In the genomic region with DNA sequence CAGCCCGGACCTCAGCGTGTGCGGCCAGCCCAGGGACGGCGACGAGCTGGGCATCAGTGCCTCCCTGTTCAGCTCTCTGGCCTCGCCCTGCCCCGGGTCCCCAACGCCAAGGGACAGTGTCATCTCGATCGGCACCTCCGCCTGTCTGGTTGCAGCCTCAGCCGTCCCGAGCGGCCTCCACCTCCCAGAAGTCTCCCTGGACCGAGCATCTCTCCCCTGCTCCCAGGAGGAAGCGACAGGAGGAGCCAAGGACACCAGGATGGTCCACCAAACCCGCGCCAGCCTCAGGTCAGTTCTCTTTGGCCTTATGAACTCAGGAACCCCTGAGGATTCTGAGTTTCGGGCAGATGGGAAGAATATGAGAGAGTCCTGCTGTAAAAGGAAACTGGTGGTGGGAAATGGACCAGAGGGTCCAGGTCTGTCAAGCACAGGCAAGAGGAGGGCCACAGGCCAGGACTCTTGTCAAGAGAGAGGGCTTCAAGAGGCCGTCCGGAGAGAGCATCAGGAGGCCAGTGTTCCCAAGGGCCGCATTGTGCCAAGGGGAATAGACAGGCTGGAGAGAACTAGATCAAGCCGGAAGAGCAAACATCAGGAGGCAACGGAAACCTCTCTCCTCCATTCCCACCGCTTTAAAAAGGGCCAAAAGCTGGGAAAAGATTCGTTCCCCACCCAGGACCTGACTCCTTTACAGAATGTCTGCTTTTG, we compare ENCODE assay signal across 8 cellular contexts. TPM values are rescaled to one million over a fixed set of nuclear protein-coding genes. Genes with fewer than 3 reads are reported as not detected.
A peak's percentile ranks its signal among the peaks of the same experiment; 100 is the strongest.
DNase-seq lines count a peak whose midpoint lies in the region; ATAC-seq and TF ChIP-seq lines count a peak whose summit lies in the region.

No MANE protein-coding gene starts in this region.

- peaks cover 40% of the 10 kb centered on the region for H3K36me3 ChIP-seq in RWPE2 (ENCODE audit: low read depth)
- H3K36me3 ChIP-seq in skeletal muscle tissue (ENCODE audit: control insufficient read depth in 3 of 3, insufficient read depth in 3 of 3, low read length in 3 of 3), result peaks cover 0 to 10% (median 4%) of the 10 kb centered on the region in 3 donors

- H3K27me3 ChIP-seq in RWPE2 (ENCODE audit: insufficient read depth, poor library complexity, severe bottlenecking), result no peaks in the 10 kb centered on the region
- no peaks in the 10 kb centered on the region for H3K27me3 ChIP-seq in skeletal muscle tissue (ENCODE audit: control insufficient read depth in 3 of 3, insufficient read depth in 3 of 3, low read length in 3 of 3)

- peak overlapping the region; percentile 95 for H3K4me3 ChIP-seq in RWPE2 (ENCODE audit: severe bottlenecking)
- H3K4me3 ChIP-seq in fibroblast of the aortic adventitia (ENCODE audit: low read depth, low read length), result peak overlapping the region; percentile 88
- H3K4me3 ChIP-seq in skeletal muscle tissue (ENCODE audit: low read length in 3 of 3), result peak overlapping the region; percentile 93 to 98 (median 95)

- no peaks in the 10 kb centered on the region for H3K9me3 ChIP-seq in RWPE2 (ENCODE audit: severe bottlenecking)
- H3K9me3 ChIP-seq in skeletal muscle tissue (ENCODE audit: control insufficient read depth in 3 of 3, low read length in 3 of 3), result no peaks in the 10 kb centered on the region

- H3K27ac ChIP-seq in RWPE2 (ENCODE audit: poor library complexity, severe bottlenecking), result peak overlapping the region; percentile 45
- no peak overlapping the region for H3K27ac ChIP-seq in skeletal muscle tissue (ENCODE audit: low read depth, low read length)

- H3K4me1 ChIP-seq in RWPE2 (ENCODE audit: insufficient read depth, poor library complexity, severe bottlenecking) (peaks cover 19% of the 10 kb centered on the region), skeletal muscle tissue (ENCODE audit: control insufficient read depth in 3 of 3, insufficient read depth in 3 of 3, low read length in 3 of 3) (peaks cover 15 to 29% (median 20%) of the 10 kb centered on the region in 3 donors)

- TF ChIP-seq CTCF in RWPE2 (IDR thresholded peaks at IDR 0.05; ENCODE audit: poor library complexity, severe bottlenecking), result no peak
- TF ChIP-seq CTCF in fibroblast of the aortic adventitia (IDR thresholded peaks at IDR 0.05; ENCODE audit: insufficient read depth, low read length), result no peak

- peak; percentile 10 for ATAC-seq in GM21576 (IDR thresholded peaks at IDR 0.05; ENCODE audit: unreplicated experiment)
- ATAC-seq in RWPE2 (ENCODE audit: low read depth), result no peak; the same call in 1 of the 3 replicates

- H3K9ac ChIP-seq in skeletal muscle tissue (ENCODE audit: low read depth in 1 of 3, low read length in 3 of 3), result peak overlapping the region; percentile 98 to 99 (median 99)

- DNase-seq in RWPE2 (ENCODE audit: low spot score) (no peak), fibroblast of the aortic adventitia (ENCODE audit: low read depth) (no peak), SKM-1 (lab: John Stamatoyannopoulos, UW; ENCODE audit: unreplicated experiment) (no peak), NCI-H446 (lab: John Stamatoyannopoulos, UW) (no peak), NCI-H128 (lab: John Stamatoyannopoulos, UW; ENCODE audit: unreplicated experiment) (no peak), hepatic stellate cell (ENCODE audit: low spot score) (no peak)

RNA-seq across cellular contexts. Expression of gene HASPIN, which starts 0.8 kb away (rescaled TPM):
- total RNA-seq in fibroblast of the aortic adventitia (ENCODE audit: low replicate concordance) (0.49 and 10.5 TPM in 2 replicates), skeletal muscle tissue (2.6 TPM)

RNA-seq across cellular contexts. Expression of gene P2RX5, which starts 28.6 kb away (rescaled TPM):
- total RNA-seq in fibroblast of the aortic adventitia (ENCODE audit: low replicate concordance), result 0.27 and 1.2 TPM in 2 replicates
- total RNA-seq in skeletal muscle tissue, result 13.0 TPM

RNA-seq across cellular contexts. Expression of gene EMC6, which starts 55.9 kb away (rescaled TPM):
- 17.9 TPM in 1 of 2 replicates, not detected in the other for total RNA-seq in fibroblast of the aortic adventitia (ENCODE audit: low replicate concordance)
- 14.6 TPM for total RNA-seq in skeletal muscle tissue

RNA-seq across cellular contexts. Expression of gene TAX1BP3, which starts 56.1 kb away (rescaled TPM):
- total RNA-seq in fibroblast of the aortic adventitia (ENCODE audit: low replicate concordance) (87.5 and 222 TPM in 2 replicates), skeletal muscle tissue (31.3 TPM)
